Comparison of ENCODE assay signal across 22 cellular contexts in genomic region chr17:48640858-48641180, GRCh38. TPM values are rescaled to one million over a fixed set of nuclear protein-coding genes. Genes with fewer than 3 reads are reported as not detected.
DNase-seq lines count a peak whose midpoint lies in the region; ATAC-seq, FAIRE-seq and TF ChIP-seq lines count a peak whose summit lies in the region.
"Had no signal": no experiment of that assay in that cellular context is flagged by ENCODE, and none has a peak within 500 bp of the region (broad histone marks: within the 10 kb centered on the region; RNA-seq: fewer than 3 reads in every experiment).

No MANE protein-coding gene starts in this region.

- no peak for TF ChIP-seq CTCF in H1 (IDR thresholded peaks at IDR 0.05; ENCODE audit: control extremely low read depth in 1 of 3, insufficient read depth in 1 of 3, low read depth in 1 of 3, low read length in 3 of 3)
- TF ChIP-seq CTCF in osteoblast (IDR thresholded peaks at IDR 0.05; ENCODE audit: extremely low read depth, low read depth, low read length) = no peak
- TF ChIP-seq CTCF in uterus (IDR thresholded peaks at IDR 0.05) = no peak
- no peak for TF ChIP-seq CTCF in lower lobe of right lung (IDR thresholded peaks at IDR 0.05)

- POLR2A ChIA-PET in H1 (lab: Charles Lee; ENCODE audit: partially characterized antibody) = no interaction called here

- H2BK20ac ChIP-seq in H1 (ENCODE audit: low read length) = no peak overlapping the region

- H2AK5ac ChIP-seq in H1 (ENCODE audit: low read depth, low read length) = no peak overlapping the region

- H3K36me3 ChIP-seq in H1 (ENCODE audit: control insufficient read depth in 2 of 4, insufficient read depth in 4 of 4, low read length in 3 of 4) = peaks cover 0 to 10% (median 0%) of the 10 kb centered on the region in 4 experiments; a peak in 1 of 8 replicates
- H3K36me3 ChIP-seq in osteoblast (ENCODE audit: insufficient read depth, low read length) = no peaks in the 10 kb centered on the region
- peaks cover 68% of the 10 kb centered on the region for H3K36me3 ChIP-seq in MG63
- no peaks in the 10 kb centered on the region for H3K36me3 ChIP-seq in uterus
- no peaks in the 10 kb centered on the region for H3K36me3 ChIP-seq in lower lobe of right lung
- H3K36me3 ChIP-seq: BE2C had no signal

- no peaks in the 10 kb centered on the region for H3K23me2 ChIP-seq in H1 (ENCODE audit: low read depth, low read length)

- no peaks in the 10 kb centered on the region for H3K79me1 ChIP-seq in H1 (ENCODE audit: low read depth, low read length)

- H3K4me3 ChIP-seq in H1 (ENCODE audit: extremely low read depth in 1 of 4, insufficient read depth in 2 of 4, low read depth in 3 of 4, low read length in 4 of 4) (no peak overlapping the region), osteoblast (ENCODE audit: insufficient read depth, low read length) (no peak overlapping the region), MG63 (no peak overlapping the region), uterus (no peak overlapping the region), lower lobe of right lung (no peak overlapping the region)
- H3K4me3 ChIP-seq: GM23248 had no signal

- no peak overlapping the region for H3K4me2 ChIP-seq in H1 (ENCODE audit: insufficient read depth in 1 of 2, low read depth in 2 of 2, low read length in 2 of 2)
- H3K4me2 ChIP-seq in osteoblast (ENCODE audit: insufficient read depth, low read length) = no peak overlapping the region

- H2AFZ ChIP-seq in H1 (ENCODE audit: low read length) = no peak overlapping the region
- H2AFZ ChIP-seq in osteoblast (ENCODE audit: low read length) = no peak overlapping the region
- H2AFZ ChIP-seq: GM23248 had no signal

- intact Hi-C loops in uterus (cut with DNase I; ENCODE audit: low total_unique reads) (no loop called here), lower lobe of right lung (cut with DNase I) (no loop called here)

- WGBS in H1 (ENCODE audit: extremely low coverage in 1 of 2, insufficient coverage in 1 of 2, insufficient read length in 1 of 2, insufficient replicate concordance in 2 of 2, low coverage in 1 of 2, low lambda C conversion rate in 2 of 2, missing lambda C conversion rate in 1 of 2), 2 experiments = 64% methylated on average over 1 of the region's 1 CpG; no CpG with 5 or more reads in 1 of the 2 experiments

- H2BK12ac ChIP-seq in H1 (ENCODE audit: low read depth, low read length) = no peak overlapping the region

- H3K27me3 ChIP-seq in H1 (replicated peaks in 1 of 4; ENCODE audit: control insufficient read depth in 3 of 4, extremely low read depth in 1 of 4, insufficient read depth in 3 of 4, low read length in 3 of 4) (peaks cover 98 to 100% (median 100%) of the 10 kb centered on the region in 4 experiments), osteoblast (ENCODE audit: insufficient read depth, low read length) (peaks cover 100% of the 10 kb centered on the region), MG63 (no peaks in the 10 kb centered on the region), uterus (peaks cover 9 to 62% of the 10 kb centered on the region in 2 donors), lower lobe of right lung (ENCODE audit: low read depth) (peaks cover 100% of the 10 kb centered on the region)

- no peak overlapping the region for H3K14ac ChIP-seq in H1 (ENCODE audit: insufficient read length)

- H3K79me2 ChIP-seq in H1 (ENCODE audit: control insufficient read depth in 1 of 2, insufficient read depth in 2 of 2, low read length in 2 of 2) (no peaks in the 10 kb centered on the region), osteoblast (ENCODE audit: insufficient read depth, low read length) (no peaks in the 10 kb centered on the region)

- H3K9me3 ChIP-seq in H1 (ENCODE audit: insufficient read depth in 2 of 2, low read depth in 1 of 2, low read length in 1 of 2) = no peaks in the 10 kb centered on the region
- H3K9me3 ChIP-seq in osteoblast (ENCODE audit: low read depth, low read length) = no peaks in the 10 kb centered on the region
- no peaks in the 10 kb centered on the region for H3K9me3 ChIP-seq in MG63
- H3K9me3 ChIP-seq in uterus = no peaks in the 10 kb centered on the region
- H3K9me3 ChIP-seq in lower lobe of right lung = no peaks in the 10 kb centered on the region
- H3K9me3 ChIP-seq: BE2C had no signal

- H2BK5ac ChIP-seq in H1 (ENCODE audit: low read depth, low read length) = no peak overlapping the region

- no peak overlapping the region for H3K4ac ChIP-seq in H1 (replicated peaks; ENCODE audit: insufficient read length, low read depth, low read length)

- H3K18ac ChIP-seq in H1 (ENCODE audit: extremely low read depth, low read length) = no peak overlapping the region

- TF ChIP-seq POLR2A in H1 (IDR thresholded peaks at IDR 0.05; ENCODE audit: control extremely low read depth in 1 of 2, low read depth in 2 of 2, low read length in 2 of 2) (no peak), uterus (IDR thresholded peaks at IDR 0.05) (no peak)

- DNase-seq in HuH-7.5 (ENCODE audit: low spot score) (peak; percentile 2), H1 (ENCODE audit: low read depth in 1 of 2, low spot score in 2 of 2) (no peak), osteoblast (ENCODE audit: insufficient read length, low spot score, missing footprints) (peak; percentile 52), MG63 (no peak), uterus (no peak), lower lobe of right lung (no peak)
- DNase-seq: ACHN; BE2C; C1 segment of cervical spinal cord; CD4-positive, CD25-positive, alpha-beta regulatory T cell; CD8-positive, alpha-beta memory T cell; COR-L47; DMS 273 treated with DMSO at 0.1 percent for 48 hours; DMS53; GM23248; H9 had no signal

- no peak for ATAC-seq in lower lobe of right lung

- H4K8ac ChIP-seq in H1 (ENCODE audit: extremely low read depth, insufficient read depth, low read length) = no peak overlapping the region

- no peak overlapping the region for H4K91ac ChIP-seq in H1 (replicated peaks; ENCODE audit: insufficient read length, low read length)

- H3K23ac ChIP-seq in H1 (ENCODE audit: insufficient read length) = no peak overlapping the region

- peaks cover 8 to 32% of the 10 kb centered on the region in 2 experiments for H4K20me1 ChIP-seq in H1 (replicated peaks in 1 of 2; ENCODE audit: control insufficient read depth in 1 of 2, insufficient read depth in 2 of 2, low read length in 2 of 2)
- no peaks in the 10 kb centered on the region for H4K20me1 ChIP-seq in osteoblast (ENCODE audit: insufficient read depth, low read length)

- H2BK15ac ChIP-seq in H1 (ENCODE audit: low read length) = no peak overlapping the region

- H2BK120ac ChIP-seq in H1 (replicated peaks; ENCODE audit: low read depth, low read length) = no peak overlapping the region

- TF ChIP-seq RAD21 in H1 (IDR thresholded peaks at IDR 0.05 in 1 of 2, conservative IDR thresholded peaks at IDR 0.05 in 1 of 2; ENCODE audit: low read depth in 2 of 2, low read length in 2 of 2) = no peak

- H4K5ac ChIP-seq in H1 (ENCODE audit: insufficient read length, low read depth, low read length) = no peak overlapping the region

- H3K4me1 ChIP-seq in H1 (replicated peaks in 1 of 4; ENCODE audit: control insufficient read depth in 3 of 4, insufficient read depth in 4 of 4, low read length in 3 of 4) (peaks cover 1 to 3% (median 2%) of the 10 kb centered on the region in 4 experiments; a peak in 5 of 7 replicates), osteoblast (ENCODE audit: insufficient read depth, low read length) (no peaks in the 10 kb centered on the region), uterus (no peaks in the 10 kb centered on the region), lower lobe of right lung (no peaks in the 10 kb centered on the region)
- H3K4me1 ChIP-seq: BE2C had no signal

- H3K9ac ChIP-seq in H1 (replicated peaks in 1 of 4; ENCODE audit: extremely low read depth in 1 of 4, low read depth in 3 of 4, low read length in 3 of 4) = no peak overlapping the region
- H3K9ac ChIP-seq: GM23248 had no signal

- H3K27ac ChIP-seq in H1 (ENCODE audit: low read depth, low read length) (no peak overlapping the region), osteoblast (ENCODE audit: low read depth, low read length) (no peak overlapping the region), uterus (no peak overlapping the region), lower lobe of right lung (no peak overlapping the region)
- H3K27ac ChIP-seq: GM23248 had no signal

- CTCF ChIA-PET in H1 (lab: Charles Lee; ENCODE audit: partially characterized antibody) = interaction anchor here (0.7 to 3.4 kb wide), 10 partner anchors 12 to 425 kb away, joined by 3 to 15 read pairs (median 4); partner anchors contain the start of gene PRAC2

- H3K56ac ChIP-seq in H1 (replicated peaks; ENCODE audit: insufficient read length, low read depth, low read length) = no peak overlapping the region

- no peak for TF ChIP-seq EP300 in H1 (IDR thresholded peaks at IDR 0.05; ENCODE audit: borderline replicate concordance in 1 of 2, low read depth in 2 of 2, low read length in 2 of 2)

- FAIRE-seq in H1 (lab: Jason Lieb, UNC) = no peak
- FAIRE-seq: A204.1, G401.6, GM12891, GM19239, HTR-8/SVneo had no signal

RNA-seq across cellular contexts. Expression of gene HOXB9, which starts 14.7 kb away (rescaled TPM):
- total RNA-seq in H1 (2021; fragmentation: NEBNext Ultra II Directional; extraction: Animal tissue kit (Norgen Biotek cat#: 25700)) = not detected in 2 replicates
- polyA plus RNA-seq in H1 (2011; rRNA removed) = not detected in 2 replicates
- polyA plus RNA-seq in H1 (2011; cell fraction: cytosol; rRNA removed) = not detected
- not detected for polyA plus RNA-seq in H1 (2011; cell fraction: nucleus; rRNA removed)
- 0.15 to 0.17 TPM in 2 of 4 replicates, not detected in the others for polyA plus RNA-seq in H1 (2012, experiment 1 of 2)
- polyA plus RNA-seq in H1 (2012, experiment 2 of 2) = 0.17 TPM
- 0.02 TPM for polyA plus RNA-seq in H1 (2013, experiment 1 of 2)
- polyA plus RNA-seq in H1 (2013, experiment 2 of 2) = not detected
- polyA minus RNA-seq in H1 (2011; rRNA and poly(A)+ RNA removed) = not detected in 2 replicates
- polyA minus RNA-seq in H1 (2011; cell fraction: cytosol; rRNA and poly(A)+ RNA removed) = not detected
- polyA minus RNA-seq in H1 (2011; cell fraction: nucleus; rRNA and poly(A)+ RNA removed) = not detected
- total RNA-seq in osteoblast (not detected in 2 replicates), uterus (1 to 10 TPM in 1 of 4 donors, under 1 TPM in 1, not detected in 2; 0.43 to 1.0 TPM), lower lobe of right lung (not detected)
- total RNA-seq in MG63 (2014; rRNA removed; shearing (Covaris generic); ENCODE audit: low replicate concordance) = 7.3 and 21.0 TPM in 2 replicates
- total RNA-seq: GM23248, H9 had no signal
- polyA plus RNA-seq: CD4-positive, CD25-positive, alpha-beta regulatory T cell; CD8-positive, alpha-beta memory T cell; GM23248; IgD-negative memory B cell had no signal

RNA-seq across cellular contexts. Expression of gene HOXB8, which starts 25.7 kb away (rescaled TPM):
- total RNA-seq in H1 (2021; fragmentation: NEBNext Ultra II Directional; extraction: Animal tissue kit (Norgen Biotek cat#: 25700)) = not detected in 2 replicates
- not detected in 2 replicates for polyA plus RNA-seq in H1 (2011; rRNA removed)
- polyA plus RNA-seq in H1 (2011; cell fraction: cytosol; rRNA removed) = not detected
- polyA plus RNA-seq in H1 (2011; cell fraction: nucleus; rRNA removed) = not detected
- polyA plus RNA-seq in H1 (2012, experiment 1 of 2) = not detected in 4 replicates
- polyA plus RNA-seq in H1 (2012, experiment 2 of 2) = 0.09 TPM
- not detected for polyA plus RNA-seq in H1 (2013, experiment 1 of 2)
- polyA plus RNA-seq in H1 (2013, experiment 2 of 2) = not detected
- not detected in 2 replicates for polyA minus RNA-seq in H1 (2011; rRNA and poly(A)+ RNA removed)
- not detected for polyA minus RNA-seq in H1 (2011; cell fraction: cytosol; rRNA and poly(A)+ RNA removed)
- polyA minus RNA-seq in H1 (2011; cell fraction: nucleus; rRNA and poly(A)+ RNA removed) = not detected
- not detected in 2 replicates for total RNA-seq in osteoblast
- 3.8 and 4.8 TPM in 2 replicates for total RNA-seq in MG63 (2014; rRNA removed; shearing (Covaris generic); ENCODE audit: low replicate concordance)
- 1 to 10 TPM in 2 of 4 donors, under 1 TPM in 1, not detected in 1; 0.29 to 9.5 (median 1.9) TPM for total RNA-seq in uterus
- total RNA-seq in lower lobe of right lung = 0.21 TPM
- total RNA-seq: CD4-positive, CD25-positive, alpha-beta regulatory T cell; CD8-positive, alpha-beta memory T cell; GM23248; H9 had no signal
- polyA plus RNA-seq: CD4-positive, CD25-positive, alpha-beta regulatory T cell; CD8-positive, alpha-beta memory T cell; GM23248; IgD-negative memory B cell had no signal

RNA-seq across cellular contexts. Expression of gene HOXB7, which starts 30.0 kb away (rescaled TPM):
- not detected in 2 replicates for total RNA-seq in H1 (2021; fragmentation: NEBNext Ultra II Directional; extraction: Animal tissue kit (Norgen Biotek cat#: 25700))
- polyA plus RNA-seq in H1 (2011; rRNA removed) = not detected in 2 replicates
- polyA plus RNA-seq in H1 (2011; cell fraction: cytosol; rRNA removed) = not detected
- not detected for polyA plus RNA-seq in H1 (2011; cell fraction: nucleus; rRNA removed)
- polyA plus RNA-seq in H1 (2012, experiment 1 of 2) = not detected in 4 replicates
- polyA plus RNA-seq in H1 (2012, experiment 2 of 2) = not detected
- not detected for polyA plus RNA-seq in H1 (2013, experiment 1 of 2)
- not detected for polyA plus RNA-seq in H1 (2013, experiment 2 of 2)
- not detected in 2 replicates for polyA minus RNA-seq in H1 (2011; rRNA and poly(A)+ RNA removed)
- not detected for polyA minus RNA-seq in H1 (2011; cell fraction: cytosol; rRNA and poly(A)+ RNA removed)
- not detected for polyA minus RNA-seq in H1 (2011; cell fraction: nucleus; rRNA and poly(A)+ RNA removed)
- total RNA-seq in osteoblast (0.36 TPM in 1 of 2 replicates, not detected in the other), uterus (1 to 10 TPM in 3 of 4 donors, not detected in 1; 1.0 to 6.9 (median 3.5) TPM), lower lobe of right lung (2.4 TPM)
- total RNA-seq in MG63 (2014; rRNA removed; shearing (Covaris generic); ENCODE audit: low replicate concordance) = 9.8 and 30.6 TPM in 2 replicates
- total RNA-seq: H9 had no signal
- polyA plus RNA-seq: IgD-negative memory B cell had no signal

RNA-seq across cellular contexts. Expression of gene HOXB6, which starts 36.0 kb away (rescaled TPM):
- not detected in 2 replicates for total RNA-seq in H1 (2021; fragmentation: NEBNext Ultra II Directional; extraction: Animal tissue kit (Norgen Biotek cat#: 25700))
- polyA plus RNA-seq in H1 (2011; rRNA removed) = not detected in 2 replicates
- polyA plus RNA-seq in H1 (2011; cell fraction: cytosol; rRNA removed) = not detected
- polyA plus RNA-seq in H1 (2011; cell fraction: nucleus; rRNA removed) = not detected
- polyA plus RNA-seq in H1 (2012, experiment 1 of 2) = 0.09 to 0.17 TPM in 2 of 4 replicates, not detected in the others
- polyA plus RNA-seq in H1 (2012, experiment 2 of 2) = not detected
- polyA plus RNA-seq in H1 (2013, experiment 1 of 2) = not detected
- not detected for polyA plus RNA-seq in H1 (2013, experiment 2 of 2)
- not detected in 2 replicates for polyA minus RNA-seq in H1 (2011; rRNA and poly(A)+ RNA removed)
- polyA minus RNA-seq in H1 (2011; cell fraction: cytosol; rRNA and poly(A)+ RNA removed) = not detected
- not detected for polyA minus RNA-seq in H1 (2011; cell fraction: nucleus; rRNA and poly(A)+ RNA removed)
- total RNA-seq in osteoblast (0.59 and 0.72 TPM in 2 replicates), uterus (10 to 100 TPM in 1 of 4 donors, 1 to 10 TPM in 1, under 1 TPM in 1, not detected in 1; 0.88 to 18.2 (median 7.3) TPM), lower lobe of right lung (4.4 TPM)
- 7.0 and 7.7 TPM in 2 replicates for total RNA-seq in MG63 (2014; rRNA removed; shearing (Covaris generic); ENCODE audit: low replicate concordance)
- total RNA-seq: CD4-positive, CD25-positive, alpha-beta regulatory T cell; H9 had no signal
- polyA plus RNA-seq: CD4-positive, CD25-positive, alpha-beta regulatory T cell; CD8-positive, alpha-beta memory T cell; IgD-negative memory B cell had no signal

RNA-seq across cellular contexts. Expression of gene HOXB5, which starts 47.2 kb away (rescaled TPM):
- total RNA-seq in H1 (2021; fragmentation: NEBNext Ultra II Directional; extraction: Animal tissue kit (Norgen Biotek cat#: 25700)) = not detected in 2 replicates
- not detected in 2 replicates for polyA plus RNA-seq in H1 (2011; rRNA removed)
- not detected for polyA plus RNA-seq in H1 (2011; cell fraction: cytosol; rRNA removed)
- polyA plus RNA-seq in H1 (2011; cell fraction: nucleus; rRNA removed) = not detected
- not detected in 4 replicates for polyA plus RNA-seq in H1 (2012, experiment 1 of 2)
- not detected for polyA plus RNA-seq in H1 (2012, experiment 2 of 2)
- not detected for polyA plus RNA-seq in H1 (2013, experiment 1 of 2)
- not detected for polyA plus RNA-seq in H1 (2013, experiment 2 of 2)
- polyA minus RNA-seq in H1 (2011; rRNA and poly(A)+ RNA removed) = 0.07 TPM in 1 of 2 replicates, not detected in the other
- not detected for polyA minus RNA-seq in H1 (2011; cell fraction: cytosol; rRNA and poly(A)+ RNA removed)
- polyA minus RNA-seq in H1 (2011; cell fraction: nucleus; rRNA and poly(A)+ RNA removed) = not detected
- total RNA-seq in osteoblast (not detected in 2 replicates), uterus (1 to 10 TPM in 1 of 4 donors, under 1 TPM in 2, not detected in 1; 0.55 to 2.5 (median 0.59) TPM), lower lobe of right lung (3.9 TPM)
- not detected in 2 replicates for total RNA-seq in MG63 (2014; rRNA removed; shearing (Covaris generic); ENCODE audit: low replicate concordance)
- total RNA-seq: CD4-positive, CD25-positive, alpha-beta regulatory T cell; CD8-positive, alpha-beta memory T cell; H9 had no signal
- polyA plus RNA-seq: CD4-positive, CD25-positive, alpha-beta regulatory T cell; CD8-positive, alpha-beta memory T cell; IgD-negative memory B cell had no signal

Comparison
In these comparisons a context has a peak if more than half of its experiments do, and no peak if none do; other contexts are left out.
1. DNase-seq: peak in HuH-7.5 (single experiment) and osteoblast (single experiment); none in H1 (0 of 2), MG63 (single experiment), uterus (0 of 2) and lower lobe of right lung (single experiment).